ENCODE assay signal across 17 cellular contexts in genomic region chr19:10145031-10145430, GRCh38. TPM values are rescaled to one million over a fixed set of nuclear protein-coding genes. Genes with fewer than 3 reads are reported as not detected.
DNase-seq lines count a peak whose midpoint lies in the region; ATAC-seq lines count a peak whose summit lies in the region.
"Had no signal": no experiment of that assay in that cellular context is flagged by ENCODE, and none has a peak within 500 bp of the region (broad histone marks: within the 10 kb centered on the region; RNA-seq: fewer than 3 reads in every experiment).

No MANE protein-coding gene starts in this region.

- H3K79me2 ChIP-seq in mesendoderm (ENCODE audit: control insufficient read depth, insufficient read depth, low read length): no peaks in the 10 kb centered on the region

- CTCF ChIA-PET in activated CD4-positive, alpha-beta memory T cell treated with anti-CD3 and anti-CD28 coated beads for 36 hours (lab: Charles Lee): interaction anchor here (2.1 kb wide), 1 partner anchor 105 kb away, joined by 7 read pairs; no protein-coding TSS in a partner anchor

- no peak for DNase-seq in activated naive CD4-positive, alpha-beta T cell treated with Interleukin-2 at 50 U/mL for 16 hours
- peak; percentile 24 for DNase-seq in activated CD4-positive, alpha-beta memory T cell treated with anti-CD3 and anti-CD28 coated beads for 36 hours
- DNase-seq in central memory CD8-positive, alpha-beta T cell (ENCODE audit: low spot score in 2 of 2): no peak
- no peak for DNase-seq in stimulated activated naive CD8-positive, alpha-beta T cell treated with anti-CD3 and anti-CD28 coated beads, Interleukin-15, amount 100 ng/mL, for 72 hours
- DNase-seq in mesendoderm (no peak), H7 (no peak)
- DNase-seq: AML-193, EL, Kasumi-1, NCI-H1417, NCI-H2029, NCI-H510A, Peyer's patch, Right ventricle myocardium superior had no signal

- no peak overlapping the region for H2BK15ac ChIP-seq in mesendoderm (replicated peaks; ENCODE audit: low read depth)

- H4K8ac ChIP-seq in mesendoderm (ENCODE audit: low read depth, low read length): no peak overlapping the region

- H3K36me3 ChIP-seq in mesendoderm (ENCODE audit: control insufficient read depth, insufficient read depth, low read length) (peaks cover 36% of the 10 kb centered on the region), H7 (replicated peaks; ENCODE audit: control insufficient read depth, insufficient read depth, low read length) (peaks cover 60% of the 10 kb centered on the region)

- no CpG with 5 or more reads among the region's 10 CpGs for WGBS in mesendoderm (ENCODE audit: extremely low coverage, insufficient coverage, low lambda C conversion rate)

- no peak overlapping the region for H3K23ac ChIP-seq in mesendoderm (ENCODE audit: low read length)

- no peak overlapping the region for H3K4ac ChIP-seq in mesendoderm (ENCODE audit: low read depth, low read length)

- H3K4me1 ChIP-seq in mesendoderm (ENCODE audit: control insufficient read depth, low read depth, low read length): no peaks in the 10 kb centered on the region

- no peak overlapping the region for H3K27ac ChIP-seq in mesendoderm (ENCODE audit: low read depth, low read length)

- H3K9ac ChIP-seq in mesendoderm (ENCODE audit: low read length): no peak overlapping the region

- no peaks in the 10 kb centered on the region for H3K27me3 Mint-ChIP-seq in activated naive CD4-positive, alpha-beta T cell treated with anti-CD3 and anti-CD28 coated beads, Interleukin-2, amount 50 U/mL, for 24 hours
- H3K27me3 Mint-ChIP-seq in activated CD4-positive, alpha-beta memory T cell treated with anti-CD3 and anti-CD28 coated beads for 36 hours: no peaks in the 10 kb centered on the region
- H3K27me3 Mint-ChIP-seq in central memory CD8-positive, alpha-beta T cell: no peaks in the 10 kb centered on the region
- H3K27me3 Mint-ChIP-seq in stimulated activated naive CD8-positive, alpha-beta T cell treated with anti-CD3 and anti-CD28 coated beads, Interleukin-15, amount 100 ng/mL, for 72 hours: no peaks in the 10 kb centered on the region

- H3K4me1 Mint-ChIP-seq in activated naive CD4-positive, alpha-beta T cell treated with anti-CD3 and anti-CD28 coated beads, Interleukin-2, amount 50 U/mL, for 24 hours: peaks cover 30% of the 10 kb centered on the region
- peaks cover 44% of the 10 kb centered on the region for H3K4me1 Mint-ChIP-seq in activated CD4-positive, alpha-beta memory T cell treated with anti-CD3 and anti-CD28 coated beads for 36 hours (ENCODE audit: low read depth)
- H3K4me1 Mint-ChIP-seq in central memory CD8-positive, alpha-beta T cell: peaks cover 27% of the 10 kb centered on the region
- H3K4me1 Mint-ChIP-seq in stimulated activated naive CD8-positive, alpha-beta T cell treated with anti-CD3 and anti-CD28 coated beads, Interleukin-15, amount 100 ng/mL, for 72 hours: peaks cover 57% of the 10 kb centered on the region

- H3K4me3 ChIP-seq in mesendoderm (ENCODE audit: low read length) (no peak overlapping the region), H7 (ENCODE audit: insufficient read depth, low read depth, low read length) (no peak overlapping the region)
- H3K4me3 ChIP-seq: Peyer's patch had no signal

- H3K4me2 ChIP-seq in mesendoderm (ENCODE audit: low read length): no peak overlapping the region

- H3K18ac ChIP-seq in mesendoderm (ENCODE audit: low read length): no peak overlapping the region

- peaks cover 20% of the 10 kb centered on the region for H3K36me3 Mint-ChIP-seq in activated naive CD4-positive, alpha-beta T cell treated with anti-CD3 and anti-CD28 coated beads, Interleukin-2, amount 50 U/mL, for 24 hours
- peaks cover 70% of the 10 kb centered on the region for H3K36me3 Mint-ChIP-seq in activated CD4-positive, alpha-beta memory T cell treated with anti-CD3 and anti-CD28 coated beads for 36 hours
- peaks cover 60% of the 10 kb centered on the region for H3K36me3 Mint-ChIP-seq in central memory CD8-positive, alpha-beta T cell (ENCODE audit: insufficient read depth)

- H2AK5ac ChIP-seq in mesendoderm (ENCODE audit: low read length): no peak overlapping the region

- no peaks in the 10 kb centered on the region for H3K9me3 Mint-ChIP-seq in activated naive CD4-positive, alpha-beta T cell treated with anti-CD3 and anti-CD28 coated beads, Interleukin-2, amount 50 U/mL, for 24 hours
- no peaks in the 10 kb centered on the region for H3K9me3 Mint-ChIP-seq in activated CD4-positive, alpha-beta memory T cell treated with anti-CD3 and anti-CD28 coated beads for 36 hours
- H3K9me3 Mint-ChIP-seq in central memory CD8-positive, alpha-beta T cell: no peaks in the 10 kb centered on the region
- no peaks in the 10 kb centered on the region for H3K9me3 Mint-ChIP-seq in stimulated activated naive CD8-positive, alpha-beta T cell treated with anti-CD3 and anti-CD28 coated beads, Interleukin-15, amount 100 ng/mL, for 72 hours

- no peaks in the 10 kb centered on the region for H3K79me1 ChIP-seq in mesendoderm (ENCODE audit: low read length)

- H3K56ac ChIP-seq in mesendoderm (ENCODE audit: low read length): no peak overlapping the region

- no peak overlapping the region for H2BK120ac ChIP-seq in mesendoderm (ENCODE audit: low read depth, low read length)

- H4K5ac ChIP-seq in mesendoderm (ENCODE audit: low read length): no peak overlapping the region

- intact Hi-C loops in activated CD4-positive, alpha-beta memory T cell treated with anti-CD3 and anti-CD28 coated beads for 36 hours (cut with micrococcal nuclease): no loop called here

- peak overlapping the region; percentile 23 for H3K27ac Mint-ChIP-seq in activated naive CD4-positive, alpha-beta T cell treated with anti-CD3 and anti-CD28 coated beads, Interleukin-2, amount 50 U/mL, for 24 hours
- H3K27ac Mint-ChIP-seq in activated CD4-positive, alpha-beta memory T cell treated with anti-CD3 and anti-CD28 coated beads for 36 hours: peak overlapping the region; percentile 42
- H3K27ac Mint-ChIP-seq in central memory CD8-positive, alpha-beta T cell (ENCODE audit: low read depth): peak overlapping the region; percentile 95
- peak overlapping the region; percentile 20 to 63 for H3K27ac Mint-ChIP-seq in stimulated activated naive CD8-positive, alpha-beta T cell treated with anti-CD3 and anti-CD28 coated beads, Interleukin-15, amount 100 ng/mL, for 72 hours

- POLR2A ChIA-PET in activated CD4-positive, alpha-beta memory T cell treated with anti-CD3 and anti-CD28 coated beads for 36 hours (lab: Charles Lee): interaction anchor here (0.8 kb wide), 1 partner anchor 105 kb away, joined by 4 read pairs; no protein-coding TSS in a partner anchor

- H3K27me3 ChIP-seq in mesendoderm (ENCODE audit: insufficient read depth, low read length, poor library complexity): no peaks in the 10 kb centered on the region
- H3K27me3 ChIP-seq in H7 (ENCODE audit: control insufficient read depth, insufficient read depth, low read length): no peaks in the 10 kb centered on the region
- H3K27me3 ChIP-seq: Peyer's patch had no signal

- ATAC-seq in central memory CD8-positive, alpha-beta T cell (replicated peaks; ENCODE audit: extremely low read depth, poor library complexity, severe bottlenecking): no peak
- no peak for ATAC-seq in stimulated activated naive CD8-positive, alpha-beta T cell treated with anti-CD3 and anti-CD28 coated beads, Interleukin-15, amount 100 ng/mL, for 72 hours
- ATAC-seq in HG03378 (IDR thresholded peaks at IDR 0.05; ENCODE audit: unreplicated experiment): no peak

- no peak overlapping the region for H2BK5ac ChIP-seq in mesendoderm (ENCODE audit: low read length)

- H3K4me3 Mint-ChIP-seq in activated naive CD4-positive, alpha-beta T cell treated with anti-CD3 and anti-CD28 coated beads, Interleukin-2, amount 50 U/mL, for 24 hours: no peak overlapping the region
- no peak overlapping the region for H3K4me3 Mint-ChIP-seq in activated CD4-positive, alpha-beta memory T cell treated with anti-CD3 and anti-CD28 coated beads for 36 hours
- no peak overlapping the region for H3K4me3 Mint-ChIP-seq in central memory CD8-positive, alpha-beta T cell
- H3K4me3 Mint-ChIP-seq in stimulated activated naive CD8-positive, alpha-beta T cell treated with anti-CD3 and anti-CD28 coated beads, Interleukin-15, amount 100 ng/mL, for 72 hours: no peak overlapping the region

RNA-seq across cellular contexts. Expression of gene EIF3G, which starts 25.3 kb away (rescaled TPM):
- total RNA-seq in activated CD4-positive, alpha-beta memory T cell treated with anti-CD3 and anti-CD28 coated beads for 36 hours: 100 to 1,000 TPM; 218 to 245 TPM
- 193 TPM for polyA plus RNA-seq in mesendoderm (2013, experiment 1 of 2)
- 197 TPM for polyA plus RNA-seq in mesendoderm (2013, experiment 2 of 2)
- total RNA-seq in H7 (2014; rRNA removed; shearing (Covaris generic)): 354 and 376 TPM in 2 replicates

RNA-seq across cellular contexts. Expression of gene P2RY11, which starts 33.5 kb away (rescaled TPM):
- total RNA-seq in activated CD4-positive, alpha-beta memory T cell treated with anti-CD3 and anti-CD28 coated beads for 36 hours: 10 to 100 TPM; 28.4 to 29.6 TPM
- polyA plus RNA-seq in mesendoderm (2013, experiment 1 of 2): 11.5 TPM
- polyA plus RNA-seq in mesendoderm (2013, experiment 2 of 2): 11.9 TPM
- total RNA-seq in H7 (2014; rRNA removed; shearing (Covaris generic)): 0.87 and 6.2 TPM in 2 replicates

RNA-seq across cellular contexts. Expression of gene PPAN, which starts 38.9 kb away (rescaled TPM):
- 100 to 1,000 TPM in 1 of 2 experiments, 10 to 100 TPM in 1; 99.2 to 107 TPM for total RNA-seq in activated CD4-positive, alpha-beta memory T cell treated with anti-CD3 and anti-CD28 coated beads for 36 hours
- polyA plus RNA-seq in mesendoderm (2013, experiment 1 of 2): 59.7 TPM
- polyA plus RNA-seq in mesendoderm (2013, experiment 2 of 2): 60.8 TPM
- 52.9 and 54.4 TPM in 2 replicates for total RNA-seq in H7 (2014; rRNA removed; shearing (Covaris generic))

RNA-seq across cellular contexts. Expression of gene ANGPTL6, which starts 42.6 kb away (rescaled TPM):
- total RNA-seq in activated CD4-positive, alpha-beta memory T cell treated with anti-CD3 and anti-CD28 coated beads for 36 hours: 10 to 100 TPM; 11.8 to 12.4 TPM
- 0.03 TPM for polyA plus RNA-seq in mesendoderm (2013, experiment 1 of 2)
- 0.07 TPM for polyA plus RNA-seq in mesendoderm (2013, experiment 2 of 2)
- 0.15 TPM in 1 of 2 replicates, not detected in the other for total RNA-seq in H7 (2014; rRNA removed; shearing (Covaris generic))
- total RNA-seq: A673, Right ventricle myocardium superior had no signal

RNA-seq across cellular contexts. Expression of gene DNMT1, which starts 49.7 kb away (rescaled TPM):
- total RNA-seq in activated CD4-positive, alpha-beta memory T cell treated with anti-CD3 and anti-CD28 coated beads for 36 hours: 100 to 1,000 TPM; 356 to 357 TPM
- 157 TPM for polyA plus RNA-seq in mesendoderm (2013, experiment 1 of 2)
- 163 TPM for polyA plus RNA-seq in mesendoderm (2013, experiment 2 of 2)
- total RNA-seq in H7 (2014; rRNA removed; shearing (Covaris generic)): 128 and 129 TPM in 2 replicates

Comparison
In these comparisons a context has a peak if more than half of its experiments do, and no peak if none do; other contexts are left out.
1. H3K27ac Mint-ChIP-seq: peak in every context shown above with its lines; median percentile 95 in central memory CD8-positive, alpha-beta T cell; 42 in activated CD4-positive, alpha-beta memory T cell treated with anti-CD3 and anti-CD28 coated beads for 36 hours; 42 in stimulated activated naive CD8-positive, alpha-beta T cell treated with anti-CD3 and anti-CD28 coated beads, Interleukin-15, amount 100 ng/mL, for 72 hours; 23 in activated naive CD4-positive, alpha-beta T cell treated with anti-CD3 and anti-CD28 coated beads, Interleukin-2, amount 50 U/mL, for 24 hours.